In the genomic region with DNA sequence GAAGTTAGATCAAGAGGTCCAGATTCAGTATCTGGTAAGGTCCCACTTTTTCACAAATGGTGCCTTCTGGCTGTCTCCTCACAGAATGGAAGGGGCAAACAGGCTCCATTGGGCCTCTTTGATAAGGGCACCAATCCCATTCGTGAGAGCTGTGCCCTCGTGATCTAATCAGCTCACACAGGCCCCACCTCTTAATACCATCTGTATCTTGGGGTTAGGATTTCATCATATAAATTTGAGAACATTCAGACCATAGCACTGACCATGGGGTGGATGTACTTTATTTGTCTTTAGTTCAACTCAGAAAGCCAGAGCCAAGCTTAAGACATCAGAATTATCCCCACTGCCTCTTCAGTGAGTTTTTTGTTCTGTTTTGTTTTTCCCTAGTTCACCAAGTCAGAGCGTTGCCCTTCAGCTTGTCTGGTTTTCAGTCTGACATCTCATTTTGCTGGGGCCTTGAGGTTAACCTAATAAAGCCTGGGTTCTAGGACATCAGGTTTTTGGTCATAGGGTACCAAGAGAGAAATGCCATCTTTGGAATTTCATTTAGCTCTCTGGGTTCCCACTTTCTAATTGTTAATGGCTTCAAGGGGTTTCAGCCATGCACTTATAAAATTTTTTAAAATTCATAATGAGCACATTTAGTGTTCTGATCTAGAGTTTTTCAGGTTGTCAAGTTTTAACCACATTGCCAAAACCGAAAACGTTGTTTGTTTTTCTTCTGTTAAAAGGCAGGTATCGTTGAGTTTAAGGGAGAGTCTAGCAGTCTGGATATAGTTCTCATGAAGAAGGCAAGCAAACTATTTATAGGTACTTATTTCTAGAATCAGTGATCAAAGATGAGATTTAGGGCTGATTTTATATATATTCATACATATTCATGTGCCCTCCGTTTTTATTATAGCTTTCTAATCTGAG, we compare ENCODE assay signal across 11 cellular contexts. TPM values are rescaled to one million over a fixed set of nuclear protein-coding genes. Genes with fewer than 3 reads are reported as not detected.
DNase-seq lines count a peak whose midpoint lies in the region; ATAC-seq, FAIRE-seq and TF ChIP-seq lines count a peak whose summit lies in the region.
"Had no signal": no experiment of that assay in that cellular context is flagged by ENCODE, and none has a peak within 500 bp of the region (broad histone marks: within the 10 kb centered on the region; RNA-seq: fewer than 3 reads in every experiment).

No MANE protein-coding gene starts in this region.

- POLR2A ChIA-PET in K562 (lab: Yijun Ruan, JAX) = interaction anchor here (0.9 to 4.0 kb wide), 7 partner anchors 9 to 19 kb away, joined by 3 to 31 read pairs (median 3); partner anchors contain the start of gene SENP6

- H3K9me3 Mint-ChIP-seq in activated naive CD4-positive, alpha-beta T cell treated with anti-CD3 and anti-CD28 coated beads, Interleukin-2, amount 50 U/mL, for 72 hours = no peaks in the 10 kb centered on the region
- H3K9me3 Mint-ChIP-seq in activated naive CD4-positive, alpha-beta T cell treated with anti-CD3 and anti-CD28 coated beads for 36 hours = no peaks in the 10 kb centered on the region
- no peaks in the 10 kb centered on the region for H3K9me3 Mint-ChIP-seq in memory B cell

- ATAC-seq in activated naive CD4-positive, alpha-beta T cell treated with anti-CD3 and anti-CD28 coated beads, Interleukin-2, amount 50 U/mL, for 72 hours = no peak
- ATAC-seq in K562 (peak; percentile 38), memory B cell (ENCODE audit: low read depth) (no peak), aorta (ENCODE audit: low FRiP score) (no peak), GM18517 (IDR thresholded peaks at IDR 0.05; ENCODE audit: unreplicated experiment) (no peak)

- H3K36me3 ChIP-seq in K562 (ENCODE audit: control insufficient read depth, insufficient read depth, low read length) (peaks cover 24% of the 10 kb centered on the region), aorta (ENCODE audit: control insufficient read depth in 1 of 2, insufficient read depth in 2 of 2, low read length in 1 of 2) (no peaks in the 10 kb centered on the region), HAP-1 (replicated peaks) (peaks cover 26% of the 10 kb centered on the region)

- H3K4me3 ChIP-seq in K562 (no peak overlapping the region), aorta (ENCODE audit: low read length in 2 of 2) (no peak overlapping the region), HAP-1 (no peak overlapping the region)

- no peaks in the 10 kb centered on the region for H3K9me3 ChIP-seq in K562 (replicated peaks; ENCODE audit: control insufficient read depth, insufficient read depth, low read depth, low read length)
- H3K9me3 ChIP-seq in aorta (ENCODE audit: control insufficient read depth, low read length) = no peaks in the 10 kb centered on the region
- peaks cover 2% of the 10 kb centered on the region; the same call in 1 of the 2 replicates for H3K9me3 ChIP-seq in HAP-1

- peaks cover 8% of the 10 kb centered on the region; the same call in 1 of the 2 replicates for H4K20me1 ChIP-seq in K562 (replicated peaks; ENCODE audit: control insufficient read depth, insufficient read depth, low read length)

- peaks cover 48% of the 10 kb centered on the region for H3K4me1 Mint-ChIP-seq in activated naive CD4-positive, alpha-beta T cell treated with anti-CD3 and anti-CD28 coated beads for 36 hours (ENCODE audit: low read depth)
- peaks cover 32% of the 10 kb centered on the region for H3K4me1 Mint-ChIP-seq in memory B cell

- H3K9me1 ChIP-seq in K562 (ENCODE audit: control insufficient read depth, insufficient read depth, low read length) = peaks cover 4% of the 10 kb centered on the region

- peak overlapping the region; percentile 26; the same call in 2 of the 3 replicates for H3K27ac ChIP-seq in K562 (ENCODE audit: extremely low read depth, low read depth, low read length)
- H3K27ac ChIP-seq in aorta (ENCODE audit: low read depth in 1 of 2, low read length in 2 of 2) = peak overlapping the region; percentile 36 to 52

- FAIRE-seq in K562 (lab: Jason Lieb, UNC) = no peak
- FAIRE-seq: GM19239 had no signal

- no peak overlapping the region for H3K4me3 Mint-ChIP-seq in activated naive CD4-positive, alpha-beta T cell treated with anti-CD3 and anti-CD28 coated beads for 36 hours
- H3K4me3 Mint-ChIP-seq in memory B cell = no peak overlapping the region

- TF ChIP-seq CTCF in K562 (IDR thresholded peaks at IDR 0.05 in 2 of 3, conservative IDR thresholded peaks at IDR 0.05 in 1 of 3; ENCODE audit: insufficient read depth in 2 of 3, low read depth in 1 of 3, low read length in 3 of 3) = no peak

- no TSS peak for BruUV-seq in K562 (replicated peaks; lab: Mats Ljungman, UMichigan)

- H3K9ac ChIP-seq in K562 (ENCODE audit: insufficient read depth in 1 of 2, low read depth in 2 of 2, low read length in 2 of 2) = peak overlapping the region in 1 of 2 experiments; percentile 7; a peak in 1 of 4 replicates

- CTCF ChIA-PET in activated naive CD4-positive, alpha-beta T cell treated with anti-CD3 and anti-CD28 coated beads for 36 hours (lab: Charles Lee) = interaction anchor here (0.8 to 1.3 kb wide), 2 partner anchors 10 to 36 kb away, joined by 3 read pairs; no protein-coding TSS in a partner anchor
- CTCF ChIA-PET in K562 (lab: Yijun Ruan, JAX; ENCODE audit: low intra/inter-chr PET ratio) = no interaction called here

- no peaks in the 10 kb centered on the region for H3K27me3 Mint-ChIP-seq in activated naive CD4-positive, alpha-beta T cell treated with anti-CD3 and anti-CD28 coated beads for 36 hours (ENCODE audit: low read depth)
- no peaks in the 10 kb centered on the region for H3K27me3 Mint-ChIP-seq in memory B cell

- no peak overlapping the region for H2AFZ ChIP-seq in K562 (ENCODE audit: low read depth, low read length)

- DNase-seq in activated naive CD4-positive, alpha-beta T cell treated with anti-CD3 and anti-CD28 coated beads, Interleukin-2, amount 50 U/mL, for 72 hours (ENCODE audit: low spot score in 2 of 2) = no peak
- no peak for DNase-seq in activated naive CD4-positive, alpha-beta T cell treated with anti-CD3 and anti-CD28 coated beads for 36 hours
- no peak for DNase-seq in K562 (ENCODE audit: extremely low read depth in 1 of 4, low spot score in 3 of 4)
- no peak for DNase-seq in memory B cell (ENCODE audit: low spot score in 2 of 2)
- DNase-seq in aorta = no peak
- no peak for DNase-seq in NCI-H748 (lab: John Stamatoyannopoulos, UW; ENCODE audit: unreplicated experiment)
- DNase-seq in HAP-1 (ENCODE audit: low spot score in 2 of 2) = no peak
- DNase-seq: activated T-cell treated with anti-CD3 and anti-CD28 coated beads, Interleukin-2, amount 50 U/mL, for 48 hours; T-helper 9 cell had no signal

- H3K4me2 ChIP-seq in K562 (ENCODE audit: insufficient read depth, low read length) = peak overlapping the region; percentile 33

- no peak for TF ChIP-seq POLR2A in K562 (conservative IDR thresholded peaks at IDR 0.05)

- peak overlapping the region; percentile 57 to 86 for H3K27ac Mint-ChIP-seq in activated naive CD4-positive, alpha-beta T cell treated with anti-CD3 and anti-CD28 coated beads, Interleukin-2, amount 50 U/mL, for 72 hours
- no peak overlapping the region for H3K27ac Mint-ChIP-seq in activated naive CD4-positive, alpha-beta T cell treated with anti-CD3 and anti-CD28 coated beads for 36 hours
- H3K27ac Mint-ChIP-seq in memory B cell = peak overlapping the region; percentile 13

- 45% methylated on average over 7 of the region's 7 CpGs for WGBS in K562 (ENCODE audit: insufficient coverage, low coverage, missing lambda C conversion rate)
- 26 to 31% methylated on average over 7 of the region's 7 CpGs for WGBS in aorta, 2 donors

- in situ Hi-C loops in K562 (cut with MboI) = no loop called here
- in situ Hi-C loops in HAP-1 (cut with MboI; ENCODE audit: low sequenced_read_pairs) = no loop called here

- TF ChIP-seq EP300 in K562 (IDR thresholded peaks at IDR 0.05; ENCODE audit: low read length) = no peak

- no peaks in the 10 kb centered on the region for H3K27me3 ChIP-seq in K562 (ENCODE audit: control insufficient read depth in 2 of 2, insufficient read depth in 2 of 2, low read length in 2 of 2)
- no peaks in the 10 kb centered on the region for H3K27me3 ChIP-seq in aorta (ENCODE audit: control insufficient read depth in 1 of 2, insufficient read depth in 2 of 2, low read length in 1 of 2)
- H3K27me3 ChIP-seq in HAP-1 (ENCODE audit: low read depth) = no peaks in the 10 kb centered on the region

- H3K79me2 ChIP-seq in K562 (ENCODE audit: control insufficient read depth, insufficient read depth, low read length) = peaks cover 93% of the 10 kb centered on the region

- peaks cover 0 to 34% of the 10 kb centered on the region in 2 donors for H3K36me3 Mint-ChIP-seq in activated naive CD4-positive, alpha-beta T cell treated with anti-CD3 and anti-CD28 coated beads, Interleukin-2, amount 50 U/mL, for 72 hours
- H3K36me3 Mint-ChIP-seq in activated naive CD4-positive, alpha-beta T cell treated with anti-CD3 and anti-CD28 coated beads for 36 hours (ENCODE audit: low read depth) = peaks cover 25% of the 10 kb centered on the region
- H3K36me3 Mint-ChIP-seq in memory B cell = peaks cover 4% of the 10 kb centered on the region

- no peak for TF ChIP-seq RAD21 in K562 (CRISPR knock-in tag; conservative IDR thresholded peaks at IDR 0.05 in 1 of 2, IDR thresholded peaks at IDR 0.05 in 1 of 2)

- H3K4me1 ChIP-seq in K562 (replicated peaks in 1 of 2; ENCODE audit: control insufficient read depth in 2 of 2, insufficient read depth in 2 of 2, low read length in 2 of 2) (peaks cover 0 to 10% of the 10 kb centered on the region in 2 experiments; a peak in 4 of 5 replicates), aorta (ENCODE audit: control insufficient read depth in 1 of 2, insufficient read depth in 2 of 2, low read length in 2 of 2) (peaks cover 3 to 8% of the 10 kb centered on the region in 2 donors), HAP-1 (peaks cover 7% of the 10 kb centered on the region; the same call in 1 of the 2 replicates)

- intact Hi-C loops in activated naive CD4-positive, alpha-beta T cell treated with anti-CD3 and anti-CD28 coated beads for 36 hours (cut with micrococcal nuclease) = loop anchor here (2.0 kb wide), 1 partner anchor 16 kb away; no protein-coding TSS in a partner anchor
- intact Hi-C loops in K562 (cut with micrococcal nuclease) (no loop called here), aorta (cut with DNase I) (no loop called here)

RNA-seq across cellular contexts. Expression of gene SENP6, which starts 19.0 kb away (rescaled TPM):
- 10 to 100 TPM; 63.0 to 75.4 TPM for total RNA-seq in activated naive CD4-positive, alpha-beta T cell treated with anti-CD3 and anti-CD28 coated beads, Interleukin-2, amount 50 U/mL, for 72 hours
- total RNA-seq in activated naive CD4-positive, alpha-beta T cell treated with anti-CD3 and anti-CD28 coated beads for 36 hours = 10 to 100 TPM; 54.0 to 57.7 TPM
- total RNA-seq in K562 (2011; cell fraction: chromatin; rRNA removed; ENCODE audit: low replicate concordance) = 48.5 and 222 TPM in 2 replicates
- 23.3 and 32.6 TPM in 2 replicates for total RNA-seq in K562 (2011; cell fraction: nucleolus; rRNA removed)
- 72.3 and 122 TPM in 2 replicates for total RNA-seq in K562 (2011; cell fraction: nucleoplasm; rRNA removed)
- total RNA-seq in K562 (2014; rRNA removed) = 31.4 and 37.8 TPM in 2 replicates
- 79.4 and 89.9 TPM in 2 replicates for total RNA-seq in K562 (2014; rRNA removed; fragmentation: Illumina TruSeq; extraction: Trizol)
- 59.7 and 65.9 TPM in 2 replicates for total RNA-seq in K562 (2015; rRNA removed; fragmentation: Illumina TruSeq; extraction: Trizol)
- 52.9 and 60.2 TPM in 2 replicates for total RNA-seq in K562 (2021)
- polyA plus RNA-seq in K562 (2011; rRNA removed) = 33.6 and 43.7 TPM in 2 replicates
- 5.2 and 9.1 TPM in 2 replicates for polyA plus RNA-seq in K562 (2011; cell fraction: cytosol; rRNA removed)
- polyA plus RNA-seq in K562 (2011; cell fraction: nucleus; rRNA removed) = 21.5 and 23.7 TPM in 2 replicates
- 32.8 and 39.2 TPM in 2 replicates for polyA plus RNA-seq in K562 (2012)
- polyA plus RNA-seq in K562 (2014; fragmentation: Illumina TruSeq; extraction: Trizol) = 48.2 and 57.7 TPM in 2 replicates
- 10 to 100 TPM; 11.1 to 12.6 TPM for polyA plus RNA-seq in K562 (2014; fragmentation: Nextera tagmentation; extraction: Ambion mirVana)
- polyA plus RNA-seq in K562 (2014; rRNA removed) = 42.2 and 46.8 TPM in 2 replicates
- 55.8 and 68.9 TPM in 2 replicates for polyA minus RNA-seq in K562 (2011; rRNA and poly(A)+ RNA removed)
- polyA minus RNA-seq in K562 (2011; cell fraction: cytosol; rRNA and poly(A)+ RNA removed) = 15.6 and 21.2 TPM in 2 replicates
- 43.8 and 69.5 TPM in 2 replicates for polyA minus RNA-seq in K562 (2011; cell fraction: nucleus; rRNA and poly(A)+ RNA removed)
- 100 to 1,000 TPM; 141 to 147 TPM for total RNA-seq in aorta
- 10 to 100 TPM; 31.8 to 61.6 TPM for polyA plus RNA-seq in aorta
